Comparison of ENCODE assay signal across 8 cellular contexts in the genomic region with DNA sequence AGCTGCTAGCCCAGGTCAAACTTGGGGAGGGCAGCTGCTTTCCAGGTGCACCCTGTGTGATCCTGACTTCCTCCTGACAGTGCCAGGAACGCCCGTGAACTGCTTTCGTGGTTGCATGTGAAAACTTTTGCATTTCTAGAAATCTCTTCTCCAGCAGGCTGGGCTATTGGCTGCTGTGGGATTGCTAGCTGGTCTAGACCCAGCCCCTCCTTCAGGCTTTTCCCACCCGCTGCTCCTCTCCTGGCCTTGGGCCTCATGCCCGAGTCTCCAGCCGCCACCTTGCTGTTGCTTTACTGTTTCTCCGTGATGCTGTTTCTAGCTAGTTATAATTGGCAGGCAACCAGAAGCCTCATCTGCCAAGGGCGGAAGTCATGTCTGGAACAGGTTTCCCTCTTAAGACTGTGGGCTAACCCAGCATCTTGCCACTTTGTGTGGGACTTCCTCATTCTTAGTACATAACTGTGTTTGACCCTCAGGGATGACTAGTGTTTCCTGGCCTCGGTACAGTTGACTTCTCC. TPM values are rescaled to one million over a fixed set of nuclear protein-coding genes. Genes with fewer than 3 reads are reported as not detected.
DNase-seq lines count a peak whose midpoint lies in the region; ATAC-seq and TF ChIP-seq lines count a peak whose summit lies in the region.

No MANE protein-coding gene starts in this region.

- H3K9me3 ChIP-seq in mucosa of descending colon (no peaks in the 10 kb centered on the region), uterus (no peaks in the 10 kb centered on the region)

- no peaks in the 10 kb centered on the region for H3K36me3 ChIP-seq in mucosa of descending colon (ENCODE audit: low read depth)
- no peaks in the 10 kb centered on the region for H3K36me3 ChIP-seq in uterus

- peak overlapping the region in 1 of 2 donors; percentile 75 for H3K27ac ChIP-seq in coronary artery
- peak overlapping the region; percentile 9 to 17 for H3K27ac ChIP-seq in uterus

- intact Hi-C loops in mucosa of descending colon (cut with DNase I, micrococcal nuclease) (no loop called here), uterus (cut with DNase I; ENCODE audit: low total_unique reads) (no loop called here)

- H3K4me1 ChIP-seq in mucosa of descending colon (ENCODE audit: low read depth) (no peaks in the 10 kb centered on the region), uterus (peaks cover 0 to 6% of the 10 kb centered on the region in 2 donors)

- DNase-seq in Daoy (ENCODE audit: low read depth) (peak; percentile 87), KBM-7 (peak; percentile 96), UCSD-AML1 (lab: John Stamatoyannopoulos, UW; ENCODE audit: unreplicated experiment) (peak; percentile 82), coronary artery (ENCODE audit: low spot score) (no peak), mucosa of descending colon (peak; percentile 64 to 79 (median 72)), uterus (peak; percentile 53 to 71), D341Med (ENCODE audit: low spot score) (no peak)

- no peak for TF ChIP-seq CTCF in coronary artery (IDR thresholded peaks at IDR 0.05)
- TF ChIP-seq CTCF in mucosa of descending colon (IDR thresholded peaks at IDR 0.05) = no peak
- TF ChIP-seq CTCF in uterus (IDR thresholded peaks at IDR 0.05) = peak in 1 of 4 experiments; percentile 20

- H3K27me3 ChIP-seq in uterus = no peaks in the 10 kb centered on the region

- H3K4me3 ChIP-seq in coronary artery = peak overlapping the region; percentile 53
- no peak overlapping the region for H3K4me3 ChIP-seq in mucosa of descending colon
- H3K4me3 ChIP-seq in uterus = no peak overlapping the region

- in situ Hi-C loops in KBM-7 (cut with MboI; ENCODE audit: low pct_unique_long_range_greater_than_20kb, low sequenced_read_pairs) = no loop called here

- TF ChIP-seq POLR2A in uterus (IDR thresholded peaks at IDR 0.05) = no peak

- peak; percentile 82 for ATAC-seq in GM21515 (IDR thresholded peaks at IDR 0.05; ENCODE audit: unreplicated experiment)
- peak; percentile 92 for ATAC-seq in mucosa of descending colon

RNA-seq across cellular contexts. Expression of a gene that starts 27.0 kb away (rescaled TPM):
- total RNA-seq in Daoy (2014; rRNA removed; shearing (Covaris generic)) = 3.9 and 7.7 TPM in 2 replicates
- total RNA-seq in mucosa of descending colon (100 to 1,000 TPM in 2 of 3 donors, 10 to 100 TPM in 1; 73.8 to 158 (median 138) TPM), uterus (100 to 1,000 TPM in 1 of 4 donors, 10 to 100 TPM in 3; 25.9 to 107 (median 52.9) TPM)

Comparison
In these comparisons a context has a peak if more than half of its experiments do, and no peak if none do; other contexts are left out.
1. DNase-seq: peak in Daoy (single experiment), KBM-7 (single experiment), UCSD-AML1 (single experiment), mucosa of descending colon (3 of 3) and uterus (2 of 2); none in coronary artery (single experiment) and D341Med (single experiment).